Comparison of ENCODE assay signal across 20 cellular contexts in the genomic region with DNA sequence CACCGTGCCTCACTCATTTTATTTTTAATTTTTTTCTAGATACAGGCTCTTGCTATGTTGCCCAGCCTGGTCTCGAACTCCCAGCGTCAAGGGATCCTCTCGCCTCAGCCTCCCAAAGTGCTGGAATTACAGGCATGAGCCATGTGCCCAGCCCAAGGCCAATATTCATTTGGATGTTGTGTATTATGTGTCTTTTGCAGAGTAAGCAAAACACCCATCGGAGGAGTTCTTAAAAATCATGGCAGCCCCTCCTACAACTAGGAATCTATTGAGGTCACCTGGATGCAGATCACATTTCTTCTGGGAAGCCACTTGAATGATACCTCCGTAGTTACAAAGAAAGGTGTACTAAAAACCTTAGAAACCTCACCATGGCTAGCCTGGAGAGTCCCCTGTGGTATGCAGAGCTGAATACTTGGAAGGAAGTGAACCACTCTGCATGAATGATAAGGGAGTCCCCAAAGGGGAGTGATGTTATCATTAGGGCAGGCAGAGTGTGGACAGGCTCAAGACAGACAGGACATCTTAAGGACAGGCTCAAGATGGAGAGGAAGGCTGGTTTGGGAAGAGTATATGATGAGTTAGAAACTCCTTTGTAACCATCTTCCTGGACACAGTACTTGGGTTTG.
DNase-seq lines count a peak whose midpoint lies in the region; ATAC-seq and TF ChIP-seq lines count a peak whose summit lies in the region.
"Had no signal": no experiment of that assay in that cellular context is flagged by ENCODE, and none has a peak within 500 bp of the region (broad histone marks: within the 10 kb centered on the region; RNA-seq: fewer than 3 reads in every experiment).

No MANE protein-coding gene starts in this region.

- H3K4me1 ChIP-seq in ovary (ENCODE audit: insufficient read depth), result peaks cover 1% of the 10 kb centered on the region

- peak; percentile 33 for DNase-seq in GM12865 (ENCODE audit: low read depth)
- DNase-seq in naive thymus-derived CD8-positive, alpha-beta T cell, result no peak
- DNase-seq in NCI-H1048 (lab: John Stamatoyannopoulos, UW), result no peak
- DNase-seq in ovary, result no peak
- DNase-seq in MCF 10A (ENCODE audit: unreplicated experiment), result no peak
- DNase-seq: activated naive CD4-positive, alpha-beta T cell treated with anti-CD3 and anti-CD28 coated beads, Interleukin-2, amount 50 U/mL, for 16 hours; esophagus squamous epithelium; head of caudate nucleus; islet precursor cell; mesendoderm; NCI-H1930; NCI-H526; stimulated activated CD4-positive, alpha-beta T cell treated with anti-CD3 and anti-CD28 coated beads, Interleukin-2, amount 100 ng/mL, for 48 hours; SW 1271 had no signal

- TF ChIP-seq CTCF in GM12865 (IDR thresholded peaks at IDR 0.05; ENCODE audit: insufficient read depth, low read depth, low read length, missing control alignments), result no peak
- no peak for TF ChIP-seq CTCF in ovary (IDR thresholded peaks at IDR 0.05)
- no peak for TF ChIP-seq CTCF in MCF 10A (IDR thresholded peaks at IDR 0.05; ENCODE audit: unreplicated experiment)

- TF ChIP-seq POLR2A in ovary (IDR thresholded peaks at IDR 0.05), result no peak

- H3K27ac Mint-ChIP-seq in activated T-helper 17 cell treated with anti-CD3 and anti-CD28 coated beads, Interleukin-2, amount 50 U/mL, for 72 hours, result no peak overlapping the region
- H3K27ac Mint-ChIP-seq in naive thymus-derived CD8-positive, alpha-beta T cell, result peak overlapping the region in 3 of 10 donors; percentile 7 to 69 (median 40)
- no peak overlapping the region for H3K27ac Mint-ChIP-seq in MCF 10A (ENCODE audit: low read depth, unreplicated experiment)
- H3K27ac Mint-ChIP-seq: WTC11 had no signal

- WGBS in ovary, 3 donors, result 92 to 99% (median 95%) methylated on average over 6 of the region's 6 CpGs

- H3K4me3 Mint-ChIP-seq in activated T-helper 17 cell treated with anti-CD3 and anti-CD28 coated beads, Interleukin-2, amount 50 U/mL, for 72 hours, result no peak overlapping the region
- H3K4me3 Mint-ChIP-seq in naive thymus-derived CD8-positive, alpha-beta T cell, result no peak overlapping the region
- no peak overlapping the region for H3K4me3 Mint-ChIP-seq in MCF 10A (ENCODE audit: unreplicated experiment)
- H3K4me3 Mint-ChIP-seq: WTC11 had no signal

- POLR2A ChIA-PET in naive thymus-derived CD8-positive, alpha-beta T cell (lab: Charles Lee), result no interaction called here
- POLR2A ChIA-PET in MCF 10A (lab: Yijun Ruan, JAX), result no interaction called here

- H3K27ac ChIP-seq in ovary, result no peak overlapping the region
- H3K27ac ChIP-seq: esophagus squamous epithelium, neutrophil had no signal

- intact Hi-C loops in ovary (cut with DNase I), result loop anchor here in 2 of 4 donors (10.0 kb wide), 2 partner anchors 331 to 721 kb away; a partner anchor contains a TSS
- intact Hi-C loops in MCF 10A (cut with micrococcal nuclease), result loop anchor here (10.0 kb wide), 1 partner anchor 169 kb away; no protein-coding TSS in a partner anchor

- H3K4me3 ChIP-seq in GM12865 (ENCODE audit: low read depth, low read length), result no peak overlapping the region
- H3K4me3 ChIP-seq in ovary, result no peak overlapping the region
- H3K4me3 ChIP-seq: esophagus squamous epithelium had no signal

- no peak for TF ChIP-seq EP300 in ovary (IDR thresholded peaks at IDR 0.05)

- CTCF ChIA-PET in MCF 10A (lab: Yijun Ruan, JAX), result interaction anchor here (1.2 kb wide), 1 partner anchor 9 kb away, joined by 3 read pairs; no protein-coding TSS in a partner anchor

- peaks cover 8% of the 10 kb centered on the region for H3K4me1 Mint-ChIP-seq in activated T-helper 17 cell treated with anti-CD3 and anti-CD28 coated beads, Interleukin-2, amount 50 U/mL, for 72 hours
- H3K4me1 Mint-ChIP-seq in naive thymus-derived CD8-positive, alpha-beta T cell, result peaks cover 0 to 5% (median 0%) of the 10 kb centered on the region in 4 donors
- no peaks in the 10 kb centered on the region for H3K4me1 Mint-ChIP-seq in MCF 10A (ENCODE audit: insufficient read depth, unreplicated experiment)

- ATAC-seq in GM19328 (IDR thresholded peaks at IDR 0.05; ENCODE audit: unreplicated experiment) (peak; percentile 46), HG02884 (IDR thresholded peaks at IDR 0.05; ENCODE audit: unreplicated experiment) (peak; percentile 75)
- ATAC-seq in activated T-helper 17 cell treated with anti-CD3 and anti-CD28 coated beads, Interleukin-2, amount 50 U/mL, for 72 hours (replicated peaks), result peak; percentile 84
- ATAC-seq in naive thymus-derived CD8-positive, alpha-beta T cell, result no peak
- ATAC-seq: Panc1, WTC11 had no signal

- H3K9me3 ChIP-seq in ovary, result no peaks in the 10 kb centered on the region
- H3K9me3 ChIP-seq: esophagus squamous epithelium, neutrophil had no signal

- no peaks in the 10 kb centered on the region for H3K36me3 ChIP-seq in ovary
- H3K36me3 ChIP-seq: esophagus squamous epithelium, neutrophil had no signal

- H3K9me3 Mint-ChIP-seq in activated T-helper 17 cell treated with anti-CD3 and anti-CD28 coated beads, Interleukin-2, amount 50 U/mL, for 72 hours, result no peaks in the 10 kb centered on the region
- H3K9me3 Mint-ChIP-seq in naive thymus-derived CD8-positive, alpha-beta T cell, result no peaks in the 10 kb centered on the region
- no peaks in the 10 kb centered on the region for H3K9me3 Mint-ChIP-seq in MCF 10A (ENCODE audit: unreplicated experiment)
- H3K9me3 Mint-ChIP-seq: WTC11 had no signal

- H3K36me3 Mint-ChIP-seq in activated T-helper 17 cell treated with anti-CD3 and anti-CD28 coated beads, Interleukin-2, amount 50 U/mL, for 72 hours (ENCODE audit: low read depth), result no peaks in the 10 kb centered on the region
- H3K36me3 Mint-ChIP-seq in naive thymus-derived CD8-positive, alpha-beta T cell, result no peaks in the 10 kb centered on the region
- no peaks in the 10 kb centered on the region for H3K36me3 Mint-ChIP-seq in MCF 10A (ENCODE audit: insufficient read depth, unreplicated experiment)
- H3K36me3 Mint-ChIP-seq: WTC11 had no signal

- no peaks in the 10 kb centered on the region for H3K27me3 Mint-ChIP-seq in activated T-helper 17 cell treated with anti-CD3 and anti-CD28 coated beads, Interleukin-2, amount 50 U/mL, for 72 hours
- no peaks in the 10 kb centered on the region for H3K27me3 Mint-ChIP-seq in naive thymus-derived CD8-positive, alpha-beta T cell
- H3K27me3 Mint-ChIP-seq in MCF 10A (ENCODE audit: insufficient read depth, unreplicated experiment), result no peaks in the 10 kb centered on the region

- H3K27me3 ChIP-seq in ovary, result no peaks in the 10 kb centered on the region
- H3K27me3 ChIP-seq: esophagus squamous epithelium, neutrophil had no signal

- BruUV-seq in MCF 10A (replicated peaks; lab: Mats Ljungman, UMichigan), result no TSS peak

Comparison
In these comparisons a context has a peak if more than half of its experiments do, and no peak if none do; other contexts are left out.
1. ATAC-seq: peak in GM19328 (single experiment), HG02884 (single experiment) and activated T-helper 17 cell treated with anti-CD3 and anti-CD28 coated beads, Interleukin-2, amount 50 U/mL, for 72 hours (single experiment); none in naive thymus-derived CD8-positive, alpha-beta T cell (0 of 2).